9 cellular contexts compared by ENCODE assay signal in the genomic region with DNA sequence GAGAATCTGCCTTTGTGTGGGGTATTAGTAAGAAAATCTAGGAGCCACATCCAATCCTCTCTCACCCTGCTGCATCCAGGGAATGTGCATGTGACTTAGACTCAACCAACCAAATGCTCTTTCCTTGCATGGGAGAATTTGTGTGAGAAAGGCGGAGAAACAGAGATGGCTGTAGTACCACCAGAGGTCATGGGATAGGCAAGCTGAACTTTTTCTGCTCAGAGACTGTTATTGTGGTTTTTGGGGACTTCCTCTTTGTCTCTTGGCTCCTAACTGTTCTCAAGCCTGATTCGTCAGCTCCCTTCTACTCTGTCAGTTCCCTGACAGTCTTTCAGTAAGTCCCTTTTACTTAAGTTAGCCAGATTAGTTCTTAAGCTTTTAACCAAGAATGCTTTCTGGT. TPM values are rescaled to one million over a fixed set of nuclear protein-coding genes. Genes with fewer than 3 reads are reported as not detected.
DNase-seq lines count a peak whose midpoint lies in the region; ATAC-seq and TF ChIP-seq lines count a peak whose summit lies in the region.
"Had no signal": no experiment of that assay in that cellular context is flagged by ENCODE, and none has a peak within 500 bp of the region (broad histone marks: within the 10 kb centered on the region; RNA-seq: fewer than 3 reads in every experiment).

No MANE protein-coding gene starts in this region.

- TF ChIP-seq CTCF in Peyer's patch (IDR thresholded peaks at IDR 0.05) (no peak), fibroblast of mammary gland (conservative IDR thresholded peaks at IDR 0.05; ENCODE audit: control insufficient read depth, insufficient read depth, low read depth, low read length) (no peak)

- no peaks in the 10 kb centered on the region for H3K9me3 ChIP-seq in Peyer's patch
- H3K9me3 ChIP-seq: uterus had no signal

- H3K27me3 ChIP-seq in Peyer's patch, result no peaks in the 10 kb centered on the region
- H3K27me3 ChIP-seq: uterus had no signal

- H3K4me1 ChIP-seq in Peyer's patch, result peaks cover 0 to 20% (median 3%) of the 10 kb centered on the region in 4 donors
- H3K4me1 ChIP-seq: uterus had no signal

- H3K36me3 ChIP-seq in Peyer's patch, result no peaks in the 10 kb centered on the region
- H3K36me3 ChIP-seq: uterus had no signal

- DNase-seq in Peyer's patch, result peak in 2 of 3 donors; percentile 31 to 58
- DNase-seq in fibroblast of mammary gland (ENCODE audit: low read depth), result peak; percentile 32
- DNase-seq in NCI-H69 (lab: John Stamatoyannopoulos, UW), result no peak
- DNase-seq in midbrain (lab: John Stamatoyannopoulos, UW), result no peak
- DNase-seq in SHP77 treated with DMSO at 0.1 percent for 48 hours (lab: John Stamatoyannopoulos, UW), result no peak

- TF ChIP-seq POLR2A in Peyer's patch (IDR thresholded peaks at IDR 0.05), result no peak

- H3K4me3 ChIP-seq in Peyer's patch (no peak overlapping the region), fibroblast of mammary gland (ENCODE audit: control insufficient read depth, low read depth, low read length) (no peak overlapping the region)
- H3K4me3 ChIP-seq: uterus had no signal

- ATAC-seq in GM18520 (IDR thresholded peaks at IDR 0.05; ENCODE audit: unreplicated experiment) (peak; percentile 35), HG02798 (IDR thresholded peaks at IDR 0.05; ENCODE audit: poor library complexity, unreplicated experiment) (peak; percentile 44), HG02678 (IDR thresholded peaks at IDR 0.05; ENCODE audit: unreplicated experiment) (no peak)

- H3K27ac ChIP-seq in Peyer's patch, result peak overlapping the region; percentile 61 to 73 (median 70)
- H3K27ac ChIP-seq: uterus had no signal

RNA-seq across cellular contexts. Expression of gene ZSCAN2, which starts 2.6 kb away (rescaled TPM):
- 10 to 100 TPM in 2 of 4 donors, 1 to 10 TPM in 2; 4.4 to 22.3 (median 10.2) TPM for total RNA-seq in Peyer's patch

RNA-seq across cellular contexts. Expression of gene WDR73, which starts 55.8 kb away (rescaled TPM):
- total RNA-seq in Peyer's patch, result 10 to 100 TPM; 17.0 to 53.6 (median 29.8) TPM

RNA-seq across cellular contexts. Expression of gene NMB, which starts 59.7 kb away (rescaled TPM):
- total RNA-seq in Peyer's patch, result 1 to 10 TPM in 3 of 4 donors, not detected in 1; 1.6 to 2.8 (median 2.7) TPM

Comparison
In these comparisons a context has a peak if more than half of its experiments do, and no peak if none do; other contexts are left out.
1. DNase-seq: peak in Peyer's patch (2 of 3) and fibroblast of mammary gland (single experiment); none in NCI-H69 (single experiment), midbrain (single experiment) and SHP77 treated with DMSO at 0.1 percent for 48 hours (single experiment).